ENCODE assay signal across 33 cellular contexts in the genomic region with DNA sequence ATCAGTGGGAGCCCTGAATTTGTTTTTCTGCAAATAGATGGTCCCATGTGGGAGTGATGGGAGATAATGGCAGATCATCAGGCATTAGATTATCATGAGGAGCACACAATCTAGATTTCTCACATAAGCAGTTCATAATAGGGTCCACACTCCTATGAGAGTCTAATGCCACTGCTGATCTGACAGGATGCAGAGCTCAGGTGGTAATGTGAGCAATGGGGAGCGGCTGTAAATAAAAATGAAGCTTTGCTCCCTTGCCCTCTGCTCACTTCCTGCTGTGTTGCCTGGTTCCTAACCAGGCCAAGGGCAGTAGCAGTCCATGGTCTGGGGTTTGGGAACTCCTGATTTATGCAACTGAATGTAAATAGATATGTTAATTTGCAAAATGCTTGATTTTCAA.
"Had no signal": no experiment of that assay in that cellular context is flagged by ENCODE, and none has a peak within 500 bp of the region (broad histone marks: within the 10 kb centered on the region; RNA-seq: fewer than 3 reads in every experiment).

No MANE protein-coding gene starts in this region.

- H3K4me1 ChIP-seq: adrenal gland, ascending aorta, body of pancreas, breast epithelium had no signal

- H3K27ac ChIP-seq: adrenal gland, ascending aorta, body of pancreas, brain microvascular endothelial cell, breast epithelium, cardiac muscle cell had no signal

- H3K9me3 ChIP-seq: adrenal gland, ascending aorta, body of pancreas, breast epithelium had no signal

- DNase-seq: activated effector memory CD4-positive, alpha-beta T cell treated with anti-CD3 and anti-CD28 coated beads, Interleukin-2, amount 50 U/mL, for 16 hours; activated effector memory CD4-positive, alpha-beta T cell treated with Interleukin-2 at 50 U/mL for 16 hours; activated gamma-delta T cell; activated gamma-delta T cell treated with Interleukin-2 at 50 U/mL for 16 hours; activated naive CD4-positive, alpha-beta T cell; activated naive CD4-positive, alpha-beta T cell treated with anti-CD3 and anti-CD28 coated beads for 36 hours; activated naive CD4-positive, alpha-beta T cell treated with anti-CD3 and anti-CD28 coated beads, Interleukin-2, amount 10 ng/mL, durations not matched to agents 7 days and 5 days; activated naive CD4-positive, alpha-beta T cell treated with anti-CD3 and anti-CD28 coated beads, Interleukin-2, amount 50 U/mL, for 16 hours; activated naive CD4-positive, alpha-beta T cell treated with Interleukin-2 at 50 U/mL for 16 hours; activated naive CD8-positive, alpha-beta T cell treated with anti-CD3 and anti-CD28 coated beads for 36 hours; activated naive CD8-positive, alpha-beta T cell treated with anti-CD3 and anti-CD28 coated beads, Interleukin-2, amount 10 ng/mL, durations not matched to agents 7 days and 5 days; activated naive CD8-positive, alpha-beta T cell treated with anti-CD3 and anti-CD28 coated beads, Interleukin-2, amount 50 U/mL, for 24 hours; activated T-cell treated with anti-CD3 and anti-CD28 coated beads, Interleukin-2, amount 50 U/mL, for 24 hours; activated T-cell treated with anti-CD3 and anti-CD28 coated beads, Interleukin-2, amount 50 U/mL, for 4 hours; activated T-cell treated with anti-CD3 and anti-CD28 coated beads, Interleukin-2, amount 50 U/mL, for 48 hours; activated T-cell treated with anti-CD3 and anti-CD28 coated beads, Interleukin-2, amount 50 U/mL, for 72 hours; adrenal gland; amniotic stem cell; amygdala; anterior cingulate cortex; aorta; body of pancreas; brain microvascular endothelial cell; caudate nucleus; central memory CD4-positive, alpha-beta T cell; cerebellar nuclear complex had no signal

- ATAC-seq: activated naive CD4-positive, alpha-beta T cell treated with anti-CD3 and anti-CD28 coated beads, Interleukin-2, amount 50 U/mL, for 72 hours; activated naive CD8-positive, alpha-beta T cell treated with anti-CD3 and anti-CD28 coated beads, Interleukin-2, amount 50 U/mL, for 24 hours; activated T-cell treated with anti-CD3 and anti-CD28 coated beads, Interleukin-2, amount 50 U/mL, for 4 hours; activated T-cell treated with anti-CD3 and anti-CD28 coated beads, Interleukin-2, amount 50 U/mL, for 72 hours; activated T-helper 17 cell treated with anti-CD3 and anti-CD28 coated beads, Interleukin-2, amount 50 U/mL, for 72 hours; body of pancreas had no signal

- FAIRE-seq: astrocyte, bronchial epithelial cell had no signal

- H3K4me3 ChIP-seq: adrenal gland, ascending aorta, body of pancreas, breast epithelium, cardiac muscle cell had no signal

- H3K36me3 ChIP-seq: adrenal gland, ascending aorta, brain microvascular endothelial cell, breast epithelium, cardiac muscle cell had no signal
